Comparison of ENCODE assay signal across 36 cellular contexts in genomic region chr7:112058654-112059053, GRCh38.
"Had no signal": no experiment of that assay in that cellular context is flagged by ENCODE, and none has a peak within 500 bp of the region (broad histone marks: within the 10 kb centered on the region; RNA-seq: fewer than 3 reads in every experiment).

No MANE protein-coding gene starts in this region.

- H3K36me3 ChIP-seq: adrenal gland, cardiac muscle cell, colonic mucosa, esophagus squamous epithelium, left ventricle myocardium inferior, neutrophil, prostate gland, thyroid gland, upper lobe of right lung had no signal

- H2AFZ ChIP-seq: hepatocyte had no signal

- H3K4me2 ChIP-seq: hepatocyte, smooth muscle cell had no signal

- H3K4me1 ChIP-seq: colonic mucosa, prostate gland, thyroid gland had no signal

- DNase-seq: activated B cell treated with CpG ODN at 0.5 μM for 24 hours; activated CD4-positive, alpha-beta T cell treated with anti-CD3 and anti-CD28 coated beads, Interleukin-2, amount 50 U/mL, for 1 hour; activated CD8-positive, alpha-beta T cell treated with anti-CD3 and anti-CD28 coated beads for 36 hours; activated naive CD4-positive, alpha-beta T cell; activated naive CD8-positive, alpha-beta T cell treated with anti-CD3 and anti-CD28 coated beads for 36 hours; activated T-cell treated with anti-CD3 and anti-CD28 coated beads, Interleukin-2, amount 50 U/mL, for 4 hours; adrenal gland; aorta; body of pancreas; cerebellar nuclear complex; colonic mucosa; dorsolateral prefrontal cortex; effector memory CD4-positive, alpha-beta T cell; esophagus squamous epithelium; foreskin melanocyte; islet precursor cell; left ventricle myocardium inferior; mammary epithelial cell; naive B cell; nephron progenitor cell; stimulated activated CD4-positive, alpha-beta T cell treated with anti-CD3 and anti-CD28 coated beads, Interleukin-1b, Interleukin-23, amount 100 ng/mL, for 48 hours; stimulated activated CD4-positive, alpha-beta T cell treated with anti-CD3 and anti-CD28 coated beads, Interleukin-4, amount 100 ng/mL, for 4 hours; stimulated activated CD8-positive, alpha-beta memory T cell treated with anti-CD3 and anti-CD28 coated beads, Interleukin-4, amount 100 ng/mL, for 48 hours; stimulated activated naive CD8-positive, alpha-beta T cell treated with anti-CD3 and anti-CD28 coated beads, Interleukin-15, amount 100 ng/mL, for 72 hours; substantia nigra; T-helper 2 cell; thyroid gland; upper lobe of right lung had no signal

- H3K4me3 Mint-ChIP-seq: activated B cell treated with CpG ODN at 0.5 μM for 24 hours; activated CD8-positive, alpha-beta T cell treated with anti-CD3 and anti-CD28 coated beads for 36 hours; activated naive CD8-positive, alpha-beta T cell treated with anti-CD3 and anti-CD28 coated beads for 36 hours; activated T-cell treated with anti-CD3 and anti-CD28 coated beads, Interleukin-2, amount 50 U/mL, for 4 hours; mesothelial cell of epicardium; naive B cell; nephron progenitor cell; stimulated activated memory B cell treated with anti-CD40 and anti-IgM and Interleukin-4, amounts not matched to agents 10 μg/mL and 1 μg/mL and 100 μg/mL, for 72 hours; stimulated activated naive CD8-positive, alpha-beta T cell treated with anti-CD3 and anti-CD28 coated beads, Interleukin-15, amount 100 ng/mL, for 72 hours had no signal

- H3K4me1 Mint-ChIP-seq: activated B cell treated with CpG ODN at 0.5 μM for 24 hours; naive B cell; nephron progenitor cell; stimulated activated naive CD8-positive, alpha-beta T cell treated with anti-CD3 and anti-CD28 coated beads, Interleukin-15, amount 100 ng/mL, for 72 hours had no signal

- ATAC-seq: activated CD8-positive, alpha-beta T cell treated with anti-CD3 and anti-CD28 coated beads for 36 hours; activated T-cell treated with anti-CD3 and anti-CD28 coated beads, Interleukin-2, amount 50 U/mL, for 4 hours; body of pancreas; stimulated activated memory B cell treated with anti-CD40 and anti-IgM and Interleukin-4, amounts not matched to agents 10 μg/mL and 1 μg/mL and 100 μg/mL, for 72 hours; stimulated activated naive CD8-positive, alpha-beta T cell treated with anti-CD3 and anti-CD28 coated beads, Interleukin-15, amount 100 ng/mL, for 72 hours; upper lobe of right lung had no signal

- H3K4me3 ChIP-seq: adrenal gland, body of pancreas, cardiac muscle cell, colonic mucosa, dorsolateral prefrontal cortex, esophagus squamous epithelium, hepatocyte, left ventricle myocardium inferior, prostate gland, smooth muscle cell, thyroid gland, upper lobe of right lung had no signal

- H3K9me3 Mint-ChIP-seq: activated B cell treated with CpG ODN at 0.5 μM for 24 hours; activated CD8-positive, alpha-beta T cell treated with anti-CD3 and anti-CD28 coated beads for 36 hours; activated naive CD8-positive, alpha-beta T cell treated with anti-CD3 and anti-CD28 coated beads for 36 hours; activated T-cell treated with anti-CD3 and anti-CD28 coated beads, Interleukin-2, amount 50 U/mL, for 4 hours; activated T-helper 2 cell treated with anti-CD3 and anti-CD28 coated beads, Interferon-gamma antibody, Interleukin-2, Interleukin-4, amounts not matched to agents 10 μg/mL and 5 μg/mL and 100 μg/mL, durations not matched to agents 14 hours and 24 hours and 36 hours; naive B cell; nephron progenitor cell; stimulated activated memory B cell treated with anti-CD40 and anti-IgM and Interleukin-4, amounts not matched to agents 10 μg/mL and 1 μg/mL and 100 μg/mL, for 72 hours; stimulated activated naive CD8-positive, alpha-beta T cell treated with anti-CD3 and anti-CD28 coated beads, Interleukin-15, amount 100 ng/mL, for 72 hours had no signal

- H3K27ac ChIP-seq: adrenal gland, body of pancreas, cardiac muscle cell, colonic mucosa, esophagus squamous epithelium, hepatocyte, left ventricle myocardium inferior, neutrophil, prostate gland, thyroid gland, upper lobe of right lung had no signal

- H3K27ac Mint-ChIP-seq: activated B cell treated with CpG ODN at 0.5 μM for 24 hours; activated CD8-positive, alpha-beta T cell treated with anti-CD3 and anti-CD28 coated beads for 36 hours; activated naive CD8-positive, alpha-beta T cell treated with anti-CD3 and anti-CD28 coated beads for 36 hours; activated T-helper 2 cell treated with anti-CD3 and anti-CD28 coated beads, Interferon-gamma antibody, Interleukin-2, Interleukin-4, amounts not matched to agents 10 μg/mL and 5 μg/mL and 100 μg/mL, durations not matched to agents 14 hours and 24 hours and 36 hours; nephron progenitor cell; stimulated activated memory B cell treated with anti-CD40 and anti-IgM and Interleukin-4, amounts not matched to agents 10 μg/mL and 1 μg/mL and 100 μg/mL, for 72 hours had no signal

- H3K27me3 ChIP-seq: adrenal gland, body of pancreas, cardiac muscle cell, colonic mucosa, dorsolateral prefrontal cortex, esophagus squamous epithelium, hepatocyte, neutrophil, thyroid gland, upper lobe of right lung had no signal

- H3K27me3 Mint-ChIP-seq: activated B cell treated with CpG ODN at 0.5 μM for 24 hours; stimulated activated memory B cell treated with anti-CD40 and anti-IgM and Interleukin-4, amounts not matched to agents 10 μg/mL and 1 μg/mL and 100 μg/mL, for 72 hours had no signal

- H3K9me3 ChIP-seq: adrenal gland, body of pancreas, colonic mucosa, esophagus squamous epithelium, left ventricle myocardium inferior, neutrophil, prostate gland, thyroid gland, upper lobe of right lung had no signal

- H3K36me3 Mint-ChIP-seq: activated naive CD8-positive, alpha-beta T cell treated with anti-CD3 and anti-CD28 coated beads for 36 hours; mesothelial cell of epicardium; naive B cell; stimulated activated memory B cell treated with anti-CD40 and anti-IgM and Interleukin-4, amounts not matched to agents 10 μg/mL and 1 μg/mL and 100 μg/mL, for 72 hours had no signal
